In the genomic region with DNA sequence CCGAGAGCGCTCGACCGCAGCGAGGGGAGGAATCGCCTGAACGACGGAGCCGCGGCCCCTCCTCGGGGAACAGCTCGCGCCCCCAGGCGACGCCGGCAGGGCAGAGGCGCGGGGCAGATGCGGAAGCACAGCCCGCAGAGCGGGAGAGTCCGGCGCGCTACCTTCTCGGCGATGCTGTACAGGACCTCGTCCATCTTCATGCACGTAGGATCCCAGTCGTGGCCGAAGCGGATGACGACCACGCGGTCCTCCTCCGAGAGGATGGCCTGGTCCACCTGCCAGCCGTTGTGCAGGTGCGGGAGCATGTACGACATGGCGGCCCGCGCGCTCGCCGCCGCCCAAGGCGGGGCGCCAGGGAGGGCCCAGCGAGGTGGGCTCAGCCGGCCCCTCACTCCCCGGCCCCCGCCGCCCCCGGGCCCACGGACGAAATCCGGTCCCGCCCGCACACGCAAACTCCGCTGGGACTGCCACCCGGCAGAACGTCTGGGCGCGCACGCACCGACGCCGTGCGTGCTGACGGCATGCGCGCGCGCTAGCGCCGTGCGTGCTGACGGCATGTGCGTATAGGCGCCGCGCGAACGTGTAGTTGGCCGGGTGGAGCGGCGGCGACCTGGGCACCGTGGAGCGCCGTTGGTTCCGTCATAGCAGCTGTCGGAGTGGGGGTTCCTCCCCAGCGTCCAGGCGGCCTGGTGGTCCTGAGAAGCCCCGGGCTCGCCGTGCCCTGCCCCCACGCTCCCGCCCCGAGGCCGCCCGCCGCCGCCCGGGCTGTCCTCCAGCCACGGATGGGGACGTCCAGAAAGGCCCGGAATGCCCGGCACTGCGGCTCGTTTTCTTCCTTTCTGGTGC, we compare ENCODE assay signal across 1 cellular context.
TF ChIP-seq lines count a peak whose summit lies in the region.

A gene with protein sequence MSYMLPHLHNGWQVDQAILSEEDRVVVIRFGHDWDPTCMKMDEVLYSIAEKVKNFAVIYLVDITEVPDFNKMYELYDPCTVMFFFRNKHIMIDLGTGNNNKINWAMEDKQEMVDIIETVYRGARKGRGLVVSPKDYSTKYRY (minus strand): TSS at position 485 of the 846 bp plus-strand sequence. CDS start 171 bp downstream, at position 314.

TF ChIP-seq in HepG2, 621 proteins besides CTCF, POLR2A, EP300 and RAD21 (continued from another document and continues in another):
- TF ChIP-seq, protein P1, sequence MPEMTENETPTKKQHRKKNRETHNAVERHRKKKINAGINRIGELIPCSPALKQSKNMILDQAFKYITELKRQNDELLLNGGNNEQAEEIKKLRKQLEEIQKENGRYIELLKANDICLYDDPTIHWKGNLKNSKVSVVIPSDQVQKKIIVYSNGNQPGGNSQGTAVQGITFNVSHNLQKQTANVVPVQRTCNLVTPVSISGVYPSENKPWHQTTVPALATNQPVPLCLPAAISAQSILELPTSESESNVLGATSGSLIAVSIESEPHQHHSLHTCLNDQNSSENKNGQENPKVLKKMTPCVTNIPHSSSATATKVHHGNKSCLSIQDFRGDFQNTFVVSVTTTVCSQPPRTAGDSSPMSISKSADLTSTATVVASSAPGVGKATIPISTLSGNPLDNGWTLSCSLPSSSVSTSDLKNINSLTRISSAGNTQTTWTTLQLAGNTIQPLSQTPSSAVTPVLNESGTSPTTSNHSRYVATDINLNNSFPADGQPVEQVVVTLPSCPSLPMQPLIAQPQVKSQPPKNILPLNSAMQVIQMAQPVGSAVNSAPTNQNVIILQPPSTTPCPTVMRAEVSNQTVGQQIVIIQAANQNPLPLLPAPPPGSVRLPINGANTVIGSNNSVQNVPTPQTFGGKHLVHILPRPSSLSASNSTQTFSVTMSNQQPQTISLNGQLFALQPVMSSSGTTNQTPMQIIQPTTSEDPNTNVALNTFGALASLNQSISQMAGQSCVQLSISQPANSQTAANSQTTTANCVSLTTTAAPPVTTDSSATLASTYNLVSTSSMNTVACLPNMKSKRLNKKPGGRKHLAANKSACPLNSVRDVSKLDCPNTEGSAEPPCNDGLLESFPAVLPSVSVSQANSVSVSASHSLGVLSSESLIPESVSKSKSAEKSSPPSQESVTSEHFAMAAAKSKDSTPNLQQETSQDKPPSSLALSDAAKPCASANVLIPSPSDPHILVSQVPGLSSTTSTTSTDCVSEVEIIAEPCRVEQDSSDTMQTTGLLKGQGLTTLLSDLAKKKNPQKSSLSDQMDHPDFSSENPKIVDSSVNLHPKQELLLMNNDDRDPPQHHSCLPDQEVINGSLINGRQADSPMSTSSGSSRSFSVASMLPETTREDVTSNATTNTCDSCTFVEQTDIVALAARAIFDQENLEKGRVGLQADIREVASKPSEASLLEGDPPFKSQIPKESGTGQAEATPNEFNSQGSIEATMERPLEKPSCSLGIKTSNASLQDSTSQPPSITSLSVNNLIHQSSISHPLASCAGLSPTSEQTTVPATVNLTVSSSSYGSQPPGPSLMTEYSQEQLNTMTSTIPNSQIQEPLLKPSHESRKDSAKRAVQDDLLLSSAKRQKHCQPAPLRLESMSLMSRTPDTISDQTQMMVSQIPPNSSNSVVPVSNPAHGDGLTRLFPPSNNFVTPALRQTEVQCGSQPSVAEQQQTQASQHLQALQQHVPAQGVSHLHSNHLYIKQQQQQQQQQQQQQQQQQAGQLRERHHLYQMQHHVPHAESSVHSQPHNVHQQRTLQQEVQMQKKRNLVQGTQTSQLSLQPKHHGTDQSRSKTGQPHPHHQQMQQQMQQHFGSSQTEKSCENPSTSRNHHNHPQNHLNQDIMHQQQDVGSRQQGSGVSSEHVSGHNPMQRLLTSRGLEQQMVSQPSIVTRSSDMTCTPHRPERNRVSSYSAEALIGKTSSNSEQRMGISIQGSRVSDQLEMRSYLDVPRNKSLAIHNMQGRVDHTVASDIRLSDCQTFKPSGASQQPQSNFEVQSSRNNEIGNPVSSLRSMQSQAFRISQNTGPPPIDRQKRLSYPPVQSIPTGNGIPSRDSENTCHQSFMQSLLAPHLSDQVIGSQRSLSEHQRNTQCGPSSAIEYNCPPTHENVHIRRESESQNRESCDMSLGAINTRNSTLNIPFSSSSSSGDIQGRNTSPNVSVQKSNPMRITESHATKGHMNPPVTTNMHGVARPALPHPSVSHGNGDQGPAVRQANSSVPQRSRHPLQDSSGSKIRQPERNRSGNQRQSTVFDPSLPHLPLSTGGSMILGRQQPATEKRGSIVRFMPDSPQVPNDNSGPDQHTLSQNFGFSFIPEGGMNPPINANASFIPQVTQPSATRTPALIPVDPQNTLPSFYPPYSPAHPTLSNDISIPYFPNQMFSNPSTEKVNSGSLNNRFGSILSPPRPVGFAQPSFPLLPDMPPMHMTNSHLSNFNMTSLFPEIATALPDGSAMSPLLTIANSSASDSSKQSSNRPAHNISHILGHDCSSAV (CRISPR knock-in tag; IDR thresholded peaks at IDR 0.05; ENCODE audit: borderline replicate concordance), result peak; percentile 53; the same call in 1 of the 2 replicates
- peak; percentile 69 for TF ChIP-seq MED1 (CRISPR knock-in tag; IDR thresholded peaks at IDR 0.05)
- TF ChIP-seq YY1 (IDR thresholded peaks at IDR 0.05; ENCODE audit: insufficient read depth, insufficient replicate concordance, low read depth, low read length), result peak; percentile 17
- TF ChIP-seq ZBTB1 (CRISPR knock-in tag; IDR thresholded peaks at IDR 0.05; ENCODE audit: borderline replicate concordance), result 0 out of 2 replicates have a peak, but pooled peaks have one; percentile 51
- TF ChIP-seq HMG20B (CRISPR knock-in tag; conservative IDR thresholded peaks at IDR 0.05), result no peak
- TF ChIP-seq ZFP90 (CRISPR knock-in tag; IDR thresholded peaks at IDR 0.05; ENCODE audit: borderline replicate concordance), result 0 out of 2 replicates have a peak, but pooled peaks have one; percentile 56
- TF ChIP-seq, protein P2, sequence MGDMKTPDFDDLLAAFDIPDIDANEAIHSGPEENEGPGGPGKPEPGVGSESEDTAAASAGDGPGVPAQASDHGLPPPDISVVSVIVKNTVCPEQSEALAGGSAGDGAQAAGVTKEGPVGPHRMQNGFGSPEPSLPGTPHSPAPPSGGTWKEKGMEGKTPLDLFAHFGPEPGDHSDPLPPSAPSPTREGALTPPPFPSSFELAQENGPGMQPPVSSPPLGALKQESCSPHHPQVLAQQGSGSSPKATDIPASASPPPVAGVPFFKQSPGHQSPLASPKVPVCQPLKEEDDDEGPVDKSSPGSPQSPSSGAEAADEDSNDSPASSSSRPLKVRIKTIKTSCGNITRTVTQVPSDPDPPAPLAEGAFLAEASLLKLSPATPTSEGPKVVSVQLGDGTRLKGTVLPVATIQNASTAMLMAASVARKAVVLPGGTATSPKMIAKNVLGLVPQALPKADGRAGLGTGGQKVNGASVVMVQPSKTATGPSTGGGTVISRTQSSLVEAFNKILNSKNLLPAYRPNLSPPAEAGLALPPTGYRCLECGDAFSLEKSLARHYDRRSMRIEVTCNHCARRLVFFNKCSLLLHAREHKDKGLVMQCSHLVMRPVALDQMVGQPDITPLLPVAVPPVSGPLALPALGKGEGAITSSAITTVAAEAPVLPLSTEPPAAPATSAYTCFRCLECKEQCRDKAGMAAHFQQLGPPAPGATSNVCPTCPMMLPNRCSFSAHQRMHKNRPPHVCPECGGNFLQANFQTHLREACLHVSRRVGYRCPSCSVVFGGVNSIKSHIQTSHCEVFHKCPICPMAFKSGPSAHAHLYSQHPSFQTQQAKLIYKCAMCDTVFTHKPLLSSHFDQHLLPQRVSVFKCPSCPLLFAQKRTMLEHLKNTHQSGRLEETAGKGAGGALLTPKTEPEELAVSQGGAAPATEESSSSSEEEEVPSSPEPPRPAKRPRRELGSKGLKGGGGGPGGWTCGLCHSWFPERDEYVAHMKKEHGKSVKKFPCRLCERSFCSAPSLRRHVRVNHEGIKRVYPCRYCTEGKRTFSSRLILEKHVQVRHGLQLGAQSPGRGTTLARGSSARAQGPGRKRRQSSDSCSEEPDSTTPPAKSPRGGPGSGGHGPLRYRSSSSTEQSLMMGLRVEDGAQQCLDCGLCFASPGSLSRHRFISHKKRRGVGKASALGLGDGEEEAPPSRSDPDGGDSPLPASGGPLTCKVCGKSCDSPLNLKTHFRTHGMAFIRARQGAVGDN (CRISPR knock-in tag; IDR thresholded peaks at IDR 0.05), result peak; percentile 96
- TF ChIP-seq AGO1 (IDR thresholded peaks at IDR 0.05; ENCODE audit: low read depth, low read length, poor library complexity, severe bottlenecking), result no peak
- TF ChIP-seq, protein P3, sequence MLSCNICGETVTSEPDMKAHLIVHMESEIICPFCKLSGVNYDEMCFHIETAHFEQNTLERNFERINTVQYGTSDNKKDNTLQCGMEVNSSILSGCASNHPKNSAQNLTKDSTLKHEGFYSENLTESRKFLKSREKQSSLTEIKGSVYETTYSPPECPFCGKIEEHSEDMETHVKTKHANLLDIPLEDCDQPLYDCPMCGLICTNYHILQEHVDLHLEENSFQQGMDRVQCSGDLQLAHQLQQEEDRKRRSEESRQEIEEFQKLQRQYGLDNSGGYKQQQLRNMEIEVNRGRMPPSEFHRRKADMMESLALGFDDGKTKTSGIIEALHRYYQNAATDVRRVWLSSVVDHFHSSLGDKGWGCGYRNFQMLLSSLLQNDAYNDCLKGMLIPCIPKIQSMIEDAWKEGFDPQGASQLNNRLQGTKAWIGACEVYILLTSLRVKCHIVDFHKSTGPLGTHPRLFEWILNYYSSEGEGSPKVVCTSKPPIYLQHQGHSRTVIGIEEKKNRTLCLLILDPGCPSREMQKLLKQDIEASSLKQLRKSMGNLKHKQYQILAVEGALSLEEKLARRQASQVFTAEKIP (CRISPR knock-in tag; IDR thresholded peaks at IDR 0.05; ENCODE audit: borderline replicate concordance), result no peak
- TF ChIP-seq, protein P4, sequence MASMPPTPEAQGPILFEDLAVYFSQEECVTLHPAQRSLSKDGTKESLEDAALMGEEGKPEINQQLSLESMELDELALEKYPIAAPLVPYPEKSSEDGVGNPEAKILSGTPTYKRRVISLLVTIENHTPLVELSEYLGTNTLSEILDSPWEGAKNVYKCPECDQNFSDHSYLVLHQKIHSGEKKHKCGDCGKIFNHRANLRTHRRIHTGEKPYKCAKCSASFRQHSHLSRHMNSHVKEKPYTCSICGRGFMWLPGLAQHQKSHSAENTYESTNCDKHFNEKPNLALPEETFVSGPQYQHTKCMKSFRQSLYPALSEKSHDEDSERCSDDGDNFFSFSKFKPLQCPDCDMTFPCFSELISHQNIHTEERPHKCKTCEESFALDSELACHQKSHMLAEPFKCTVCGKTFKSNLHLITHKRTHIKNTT (CRISPR knock-in tag; IDR thresholded peaks at IDR 0.05), result 0 out of 2 replicates have a peak, but pooled peaks have one; percentile 50
- TF ChIP-seq, protein P5, sequence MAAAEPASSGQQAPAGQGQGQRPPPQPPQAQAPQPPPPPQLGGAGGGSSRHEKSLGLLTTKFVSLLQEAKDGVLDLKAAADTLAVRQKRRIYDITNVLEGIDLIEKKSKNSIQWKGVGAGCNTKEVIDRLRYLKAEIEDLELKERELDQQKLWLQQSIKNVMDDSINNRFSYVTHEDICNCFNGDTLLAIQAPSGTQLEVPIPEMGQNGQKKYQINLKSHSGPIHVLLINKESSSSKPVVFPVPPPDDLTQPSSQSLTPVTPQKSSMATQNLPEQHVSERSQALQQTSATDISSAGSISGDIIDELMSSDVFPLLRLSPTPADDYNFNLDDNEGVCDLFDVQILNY (CRISPR knock-in tag; conservative IDR thresholded peaks at IDR 0.05), result peak; percentile 76; the same call in 1 of the 2 replicates
- 0 out of 2 replicates have a peak, but pooled peaks have one; percentile 50 for TF ChIP-seq ZFAT (CRISPR knock-in tag; conservative IDR thresholded peaks at IDR 0.05)
- peak; percentile 52; the same call in 1 of the 2 replicates for TF ChIP-seq FOXO1 (CRISPR knock-in tag; IDR thresholded peaks at IDR 0.05)
- TF ChIP-seq IKZF4 (CRISPR knock-in tag; IDR thresholded peaks at IDR 0.05; ENCODE audit: borderline replicate concordance, low read depth, not compliant biosample characterization), result peak; percentile 91
- peak; percentile 59; the same call in 1 of the 2 replicates for TF ChIP-seq KLF12 (CRISPR knock-in tag; IDR thresholded peaks at IDR 0.05; ENCODE audit: borderline replicate concordance)
- peak; percentile 35; the same call in 1 of the 2 replicates for TF ChIP-seq BRCA1 (CRISPR knock-in tag; IDR thresholded peaks at IDR 0.05)
- TF ChIP-seq, protein P6, sequence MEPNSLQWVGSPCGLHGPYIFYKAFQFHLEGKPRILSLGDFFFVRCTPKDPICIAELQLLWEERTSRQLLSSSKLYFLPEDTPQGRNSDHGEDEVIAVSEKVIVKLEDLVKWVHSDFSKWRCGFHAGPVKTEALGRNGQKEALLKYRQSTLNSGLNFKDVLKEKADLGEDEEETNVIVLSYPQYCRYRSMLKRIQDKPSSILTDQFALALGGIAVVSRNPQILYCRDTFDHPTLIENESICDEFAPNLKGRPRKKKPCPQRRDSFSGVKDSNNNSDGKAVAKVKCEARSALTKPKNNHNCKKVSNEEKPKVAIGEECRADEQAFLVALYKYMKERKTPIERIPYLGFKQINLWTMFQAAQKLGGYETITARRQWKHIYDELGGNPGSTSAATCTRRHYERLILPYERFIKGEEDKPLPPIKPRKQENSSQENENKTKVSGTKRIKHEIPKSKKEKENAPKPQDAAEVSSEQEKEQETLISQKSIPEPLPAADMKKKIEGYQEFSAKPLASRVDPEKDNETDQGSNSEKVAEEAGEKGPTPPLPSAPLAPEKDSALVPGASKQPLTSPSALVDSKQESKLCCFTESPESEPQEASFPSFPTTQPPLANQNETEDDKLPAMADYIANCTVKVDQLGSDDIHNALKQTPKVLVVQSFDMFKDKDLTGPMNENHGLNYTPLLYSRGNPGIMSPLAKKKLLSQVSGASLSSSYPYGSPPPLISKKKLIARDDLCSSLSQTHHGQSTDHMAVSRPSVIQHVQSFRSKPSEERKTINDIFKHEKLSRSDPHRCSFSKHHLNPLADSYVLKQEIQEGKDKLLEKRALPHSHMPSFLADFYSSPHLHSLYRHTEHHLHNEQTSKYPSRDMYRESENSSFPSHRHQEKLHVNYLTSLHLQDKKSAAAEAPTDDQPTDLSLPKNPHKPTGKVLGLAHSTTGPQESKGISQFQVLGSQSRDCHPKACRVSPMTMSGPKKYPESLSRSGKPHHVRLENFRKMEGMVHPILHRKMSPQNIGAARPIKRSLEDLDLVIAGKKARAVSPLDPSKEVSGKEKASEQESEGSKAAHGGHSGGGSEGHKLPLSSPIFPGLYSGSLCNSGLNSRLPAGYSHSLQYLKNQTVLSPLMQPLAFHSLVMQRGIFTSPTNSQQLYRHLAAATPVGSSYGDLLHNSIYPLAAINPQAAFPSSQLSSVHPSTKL (CRISPR knock-in tag; IDR thresholded peaks at IDR 0.05), result peak; percentile 40; the same call in 1 of the 2 replicates
- TF ChIP-seq, protein P7, sequence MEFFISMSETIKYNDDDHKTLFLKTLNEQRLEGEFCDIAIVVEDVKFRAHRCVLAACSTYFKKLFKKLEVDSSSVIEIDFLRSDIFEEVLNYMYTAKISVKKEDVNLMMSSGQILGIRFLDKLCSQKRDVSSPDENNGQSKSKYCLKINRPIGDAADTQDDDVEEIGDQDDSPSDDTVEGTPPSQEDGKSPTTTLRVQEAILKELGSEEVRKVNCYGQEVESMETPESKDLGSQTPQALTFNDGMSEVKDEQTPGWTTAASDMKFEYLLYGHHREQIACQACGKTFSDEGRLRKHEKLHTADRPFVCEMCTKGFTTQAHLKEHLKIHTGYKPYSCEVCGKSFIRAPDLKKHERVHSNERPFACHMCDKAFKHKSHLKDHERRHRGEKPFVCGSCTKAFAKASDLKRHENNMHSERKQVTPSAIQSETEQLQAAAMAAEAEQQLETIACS (CRISPR knock-in tag; IDR thresholded peaks at IDR 0.05), result peak; percentile 96
- TF ChIP-seq WIZ (CRISPR knock-in tag; IDR thresholded peaks at IDR 0.05), result peak; percentile 53; the same call in 1 of the 2 replicates
